ENCODE assay signal across 8 cellular contexts in genomic region chr5:53481354-53481886, GRCh38. TPM values are rescaled to one million over a fixed set of nuclear protein-coding genes. Genes with fewer than 3 reads are reported as not detected.
DNase-seq lines count a peak whose midpoint lies in the region; ATAC-seq and TF ChIP-seq lines count a peak whose summit lies in the region.

No MANE protein-coding gene starts in this region.

- H3K79me2 ChIP-seq in SK-N-SH (ENCODE audit: insufficient read depth) = peaks cover 58% of the 10 kb centered on the region

- H3K27me3 ChIP-seq in SK-N-SH (ENCODE audit: insufficient read depth) = no peaks in the 10 kb centered on the region

- TF ChIP-seq CTCF in SK-N-SH (IDR thresholded peaks at IDR 0.05) = no peak

- no peaks in the 10 kb centered on the region for H3K36me3 Mint-ChIP-seq in activated T-helper 2 cell treated with anti-CD3 and anti-CD28 coated beads, Interferon-gamma antibody, Interleukin-2, Interleukin-4, amounts not matched to agents 10 μg/mL and 5 μg/mL and 100 μg/mL, durations not matched to agents 14 hours and 24 hours and 36 hours (ENCODE audit: low read depth)
- H3K36me3 Mint-ChIP-seq in immature natural killer cell = peaks cover 0 to 4% (median 0%) of the 10 kb centered on the region in 3 donors

- ATAC-seq in SK-N-SH treated with all-trans-retinoic acid at 6 μM for 48 hours = no peak

- H4K20me1 ChIP-seq in SK-N-SH (ENCODE audit: insufficient read depth) = no peaks in the 10 kb centered on the region

- H3K36me3 ChIP-seq in SK-N-SH (replicated peaks in 1 of 2; ENCODE audit: control insufficient read depth in 1 of 2, insufficient read depth in 2 of 2, low read length in 1 of 2) = peaks cover 9 to 31% of the 10 kb centered on the region in 2 experiments

- H3K4me2 ChIP-seq in SK-N-SH = peak overlapping the region; percentile 83

- H3K9ac ChIP-seq in SK-N-SH = peak overlapping the region; percentile 98

- DNase-seq in SK-N-SH = no peak
- no peak for DNase-seq in activated T-helper 2 cell treated with anti-CD3 and anti-CD28 coated beads, Interferon-gamma antibody, Interleukin-2, Interleukin-4, amounts not matched to agents 10 μg/mL and 5 μg/mL and 100 μg/mL, durations not matched to agents 14 hours and 24 hours and 36 hours (ENCODE audit: low spot score)
- no peak for DNase-seq in immature natural killer cell
- DNase-seq in stromal cell of bone marrow (ENCODE audit: low read depth) = peak; percentile 25
- no peak for DNase-seq in retina
- no peak for DNase-seq in activated CD4-positive, CD25-positive, alpha-beta regulatory T cell treated with anti-CD3 and anti-CD28 coated beads, Interleukin-2, amount 50 U/mL, for 72 hours
- no peak for DNase-seq in NCI-H345 treated with DMSO at 0.1 percent for 48 hours (lab: John Stamatoyannopoulos, UW; ENCODE audit: unreplicated experiment)

- 0% methylated on average over 5 of the region's 5 CpGs for WGBS in SK-N-SH (ENCODE audit: low lambda C conversion rate)

- H3K4me3 Mint-ChIP-seq in activated T-helper 2 cell treated with anti-CD3 and anti-CD28 coated beads, Interferon-gamma antibody, Interleukin-2, Interleukin-4, amounts not matched to agents 10 μg/mL and 5 μg/mL and 100 μg/mL, durations not matched to agents 14 hours and 24 hours and 36 hours (ENCODE audit: low read depth) = peak overlapping the region; percentile 86
- H3K4me3 Mint-ChIP-seq in immature natural killer cell = peak overlapping the region; percentile 83 to 97 (median 90)

- H3K4me3 ChIP-seq in SK-N-SH (ENCODE audit: low read depth in 2 of 2, low read length in 1 of 2) = peak overlapping the region; percentile 68 to 99

- H3K9me3 ChIP-seq in SK-N-SH = no peaks in the 10 kb centered on the region

- H3K4me1 ChIP-seq in SK-N-SH (ENCODE audit: control insufficient read depth in 1 of 2, insufficient read depth in 2 of 2, low read depth in 1 of 2, low read length in 1 of 2) = peaks cover 11 to 21% of the 10 kb centered on the region in 2 experiments

- POLR2A ChIA-PET in SK-N-SH (lab: Yijun Ruan, JAX) = no interaction called here

- no peak for TF ChIP-seq RAD21 in SK-N-SH (IDR thresholded peaks at IDR 0.05; ENCODE audit: low read length)

- intact Hi-C loops in activated T-helper 2 cell treated with anti-CD3 and anti-CD28 coated beads, Interferon-gamma antibody, Interleukin-2, Interleukin-4, amounts not matched to agents 10 μg/mL and 5 μg/mL and 100 μg/mL, durations not matched to agents 14 hours and 24 hours and 36 hours (cut with micrococcal nuclease) = loop anchor here (5.0 to 10.0 kb wide), 2 partner anchors 293 to 831 kb away; partner anchors contain the start of gene ARL15

- peak overlapping the region; percentile 9 for H3K27ac Mint-ChIP-seq in activated T-helper 2 cell treated with anti-CD3 and anti-CD28 coated beads, Interferon-gamma antibody, Interleukin-2, Interleukin-4, amounts not matched to agents 10 μg/mL and 5 μg/mL and 100 μg/mL, durations not matched to agents 14 hours and 24 hours and 36 hours
- H3K27ac Mint-ChIP-seq in immature natural killer cell = no peak overlapping the region

- peak overlapping the region in 1 of 2 experiments; percentile 99; a peak in 2 of 4 replicates for H3K27ac ChIP-seq in SK-N-SH (ENCODE audit: low read depth in 2 of 2, low read length in 1 of 2)

- H3F3A ChIP-seq in SK-N-SH (replicated peaks; ENCODE audit: insufficient read depth) = peaks cover 51% of the 10 kb centered on the region

- no peak for TF ChIP-seq EP300 in SK-N-SH (IDR thresholded peaks at IDR 0.05; ENCODE audit: borderline replicate concordance in 1 of 2, low read depth in 1 of 2, low read length in 1 of 2)

- H3K4me1 Mint-ChIP-seq in activated T-helper 2 cell treated with anti-CD3 and anti-CD28 coated beads, Interferon-gamma antibody, Interleukin-2, Interleukin-4, amounts not matched to agents 10 μg/mL and 5 μg/mL and 100 μg/mL, durations not matched to agents 14 hours and 24 hours and 36 hours (ENCODE audit: low read depth) = peaks cover 28% of the 10 kb centered on the region
- peaks cover 41 to 53% of the 10 kb centered on the region in 2 donors for H3K4me1 Mint-ChIP-seq in immature natural killer cell

- no peaks in the 10 kb centered on the region for H3K9me2 ChIP-seq in SK-N-SH

- H3K27me3 Mint-ChIP-seq in activated T-helper 2 cell treated with anti-CD3 and anti-CD28 coated beads, Interferon-gamma antibody, Interleukin-2, Interleukin-4, amounts not matched to agents 10 μg/mL and 5 μg/mL and 100 μg/mL, durations not matched to agents 14 hours and 24 hours and 36 hours (ENCODE audit: low read depth) = peaks cover 67% of the 10 kb centered on the region
- peaks cover 5 to 39% (median 12%) of the 10 kb centered on the region in 3 donors for H3K27me3 Mint-ChIP-seq in immature natural killer cell (ENCODE audit: low read depth in 3 of 3)

- CTCF ChIA-PET in SK-N-SH (lab: Yijun Ruan, JAX) = interaction anchor here (0.6 to 2.3 kb wide), 5 partner anchors 17 to 1029 kb away, joined by 3 to 9 read pairs (median 3); no protein-coding TSS in a partner anchor

- peak overlapping the region; percentile 63 for H2AFZ ChIP-seq in SK-N-SH (ENCODE audit: low read depth)

- no peaks in the 10 kb centered on the region for H3K9me3 Mint-ChIP-seq in activated T-helper 2 cell treated with anti-CD3 and anti-CD28 coated beads, Interferon-gamma antibody, Interleukin-2, Interleukin-4, amounts not matched to agents 10 μg/mL and 5 μg/mL and 100 μg/mL, durations not matched to agents 14 hours and 24 hours and 36 hours
- peaks cover 0 to 4% (median 0%) of the 10 kb centered on the region in 6 donors for H3K9me3 Mint-ChIP-seq in immature natural killer cell

TF ChIP-seq in SK-N-SH, 30 proteins besides CTCF, POLR2A, EP300 and RAD21:
- TF ChIP-seq TAF1 (IDR thresholded peaks at IDR 0.05; ENCODE audit: borderline replicate concordance, low read depth, low read length) (peak; percentile 13; the same call in 1 of the 2 replicates), USF2 (IDR thresholded peaks at IDR 0.05; ENCODE audit: borderline replicate concordance, low read depth, low read length) (no peak), SIN3A (IDR thresholded peaks at IDR 0.05; ENCODE audit: borderline replicate concordance, low read depth, low read length) (0 out of 2 replicates have a peak, but pooled peaks have one; percentile 11)

TF ChIP-seq in SK-N-SH treated with all-trans-retinoic acid at 6 μM for 48 hours, 23 proteins besides CTCF, POLR2A, EP300 and RAD21:
- TF ChIP-seq CREB5 (CRISPR knock-in tag; IDR thresholded peaks at IDR 0.05; ENCODE audit: low read depth) (no peak), POU6F1 (CRISPR knock-in tag; IDR thresholded peaks at IDR 0.05; ENCODE audit: borderline replicate concordance, low read depth) (no peak), ZFP30 (CRISPR knock-in tag; IDR thresholded peaks at IDR 0.05) (no peak), TOX (CRISPR knock-in tag; IDR thresholded peaks at IDR 0.05; ENCODE audit: borderline replicate concordance) (no peak), ZNF8 (CRISPR knock-in tag; IDR thresholded peaks at IDR 0.05) (no peak), ARNTL (CRISPR knock-in tag; IDR thresholded peaks at IDR 0.05; ENCODE audit: borderline replicate concordance, low read depth) (no peak), ISL1 (CRISPR knock-in tag; IDR thresholded peaks at IDR 0.05) (no peak), CSDC2 (CRISPR knock-in tag; IDR thresholded peaks at IDR 0.05) (no peak), OSR1 (CRISPR knock-in tag; IDR thresholded peaks at IDR 0.05) (no peak), ESRRG (CRISPR knock-in tag; IDR thresholded peaks at IDR 0.05) (no peak), BACH2 (CRISPR knock-in tag; IDR thresholded peaks at IDR 0.05; ENCODE audit: borderline replicate concordance) (no peak), TCF4 (CRISPR knock-in tag; IDR thresholded peaks at IDR 0.05; ENCODE audit: borderline replicate concordance) (no peak)
TF ChIP-seq in SK-N-SH treated with all-trans-retinoic acid at 6 μM for 48 hours: peak in this region for 0.

RNA-seq across cellular contexts. Expression of gene FST, which starts 1.0 kb away (rescaled TPM):
- polyA plus RNA-seq in SK-N-SH (2012; rRNA removed) = 157 and 162 TPM in 2 replicates
- polyA plus RNA-seq in SK-N-SH (2012; cell fraction: cytosol; rRNA removed) = 154 and 175 TPM in 2 replicates
- polyA plus RNA-seq in SK-N-SH (2012; cell fraction: nucleus; rRNA removed) = 202 and 227 TPM in 2 replicates
- total RNA-seq in activated T-helper 2 cell treated with anti-CD3 and anti-CD28 coated beads, Interferon-gamma antibody, Interleukin-2, Interleukin-4, amounts not matched to agents 10 μg/mL and 5 μg/mL and 100 μg/mL, durations not matched to agents 14 hours and 24 hours and 36 hours = not detected in 2 replicates
- not detected for polyA plus RNA-seq in immature natural killer cell

Comparison
In these comparisons a context has a peak if more than half of its experiments do, and no peak if none do; other contexts are left out.
1. RNA of gene FST, which starts 1.0 kb away (polyA plus RNA-seq): 154 to 227 TPM in SK-N-SH; not detected in immature natural killer cell; every median in the first group is over 100 times any median in the second.